8 cellular contexts compared by ENCODE assay signal in the genomic region with DNA sequence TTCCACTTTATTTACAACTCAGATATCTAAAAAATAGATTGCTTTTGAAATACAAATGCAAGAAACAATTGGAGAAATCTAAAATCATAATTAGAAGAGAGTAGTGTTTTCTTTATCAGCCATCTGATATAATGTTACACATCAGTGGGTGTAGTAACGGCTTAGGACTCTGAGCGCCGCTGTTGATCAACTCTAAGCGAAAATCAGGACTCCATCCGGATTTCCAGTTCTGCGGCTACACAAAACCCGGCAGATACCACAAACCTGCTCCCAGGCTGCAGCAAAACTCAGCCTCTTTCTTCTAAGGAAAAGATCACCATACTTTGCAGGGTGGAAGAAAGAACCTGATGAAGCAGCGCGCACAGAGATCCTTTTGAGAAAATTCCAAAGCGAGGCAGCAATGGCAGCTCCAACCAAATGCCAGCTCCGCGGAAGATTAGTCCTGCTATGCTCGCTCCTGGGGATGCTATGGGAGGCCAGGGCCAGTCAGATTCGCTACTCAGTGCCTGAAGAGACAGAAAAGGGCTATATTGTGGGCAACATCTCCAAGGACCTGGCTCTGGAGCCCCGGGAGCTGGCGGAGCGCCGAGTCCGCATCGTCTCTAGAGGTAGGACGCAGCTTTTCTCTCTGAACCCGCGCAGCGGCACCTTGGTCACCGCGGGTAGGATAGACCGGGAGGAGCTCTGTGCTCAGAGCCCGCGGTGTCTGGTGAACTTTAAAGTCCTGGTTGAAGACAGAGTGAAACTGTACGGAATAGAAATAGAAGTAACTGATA. TPM values are rescaled to one million over a fixed set of nuclear protein-coding genes. Genes with fewer than 3 reads are reported as not detected.
DNase-seq lines count a peak whose midpoint lies in the region; ATAC-seq, FAIRE-seq and TF ChIP-seq lines count a peak whose summit lies in the region.

A gene (plus strand): TSS at position 226 of the 776 bp plus-strand sequence. CDS start 175 bp downstream, at position 401.

- H3K4me2 ChIP-seq in IMR-90 (ENCODE audit: low read depth, low read length): no peak within 1 kb of the TSS
- H3K4me2 ChIP-seq in H1 (ENCODE audit: insufficient read depth in 1 of 2, low read depth in 2 of 2, low read length in 2 of 2): no peak within 1 kb of the TSS

- H3K79me2 ChIP-seq in H1 (ENCODE audit: control insufficient read depth in 1 of 2, insufficient read depth in 2 of 2, low read length in 2 of 2): no peaks in the 10 kb centered on the region

- H2AFZ ChIP-seq in IMR-90 (replicated peaks; ENCODE audit: low read length, poor library complexity) (peak within 1 kb of the TSS; percentile 9), H1 (ENCODE audit: low read length) (no peak within 1 kb of the TSS)

- CTCF ChIA-PET in Calu3 (lab: Charles Lee): interaction anchor here (0.9 to 1.9 kb wide), 11 partner anchors 15 to 617 kb away, joined by 3 to 22 read pairs (median 5); a partner anchor contains a TSS
- CTCF ChIA-PET in IMR-90 (lab: Yijun Ruan, JAX): interaction anchor here (1.2 kb wide), 1 partner anchor 161 kb away, joined by 4 read pairs; no protein-coding TSS in a partner anchor
- CTCF ChIA-PET in H1 (lab: Charles Lee; ENCODE audit: partially characterized antibody): interaction anchor here (0.6 to 23.3 kb wide), 17 partner anchors 10 to 247 kb away, joined by 3 to 1236 read pairs (median 4); a partner anchor contains a TSS
- CTCF ChIA-PET in activated CD8-positive, alpha-beta memory T cell treated with anti-CD3 and anti-CD28 coated beads, Interleukin-2, amount 10 ng/mL, durations not matched to agents 7 days and 5 days (lab: Charles Lee): interaction anchor here (1.4 to 1.8 kb wide), 6 partner anchors 10 to 111 kb away, joined by 3 to 4 read pairs (median 4); a partner anchor contains a TSS

- H3K4me1 ChIP-seq in IMR-90 (ENCODE audit: control insufficient read depth, insufficient read depth, low read length): no peaks in the 10 kb centered on the region
- no peaks in the 10 kb centered on the region for H3K4me1 ChIP-seq in H1 (replicated peaks in 1 of 4; ENCODE audit: control insufficient read depth in 3 of 4, insufficient read depth in 4 of 4, low read length in 3 of 4)
- no peaks in the 10 kb centered on the region for H3K4me1 ChIP-seq in ovary (ENCODE audit: insufficient read depth)

- ATAC-seq in IMR-90 (ENCODE audit: low read depth) (no peak), HG03565 (IDR thresholded peaks at IDR 0.05; ENCODE audit: unreplicated experiment) (no peak)
- ATAC-seq in activated CD8-positive, alpha-beta memory T cell treated with anti-CD3 and anti-CD28 coated beads, Interleukin-2, amount 10 ng/mL, durations not matched to agents 7 days and 5 days: no peak

- H3K14ac ChIP-seq in IMR-90 (replicated peaks; ENCODE audit: low read depth, low read length) (no peak within 1 kb of the TSS), H1 (ENCODE audit: insufficient read length) (no peak within 1 kb of the TSS)

- POLR2A ChIA-PET in IMR-90 (lab: Charles Lee; ENCODE audit: unreplicated experiment) (no interaction called here), H1 (lab: Charles Lee; ENCODE audit: partially characterized antibody) (no interaction called here)

- H3K36me3 ChIP-seq in IMR-90 (ENCODE audit: control insufficient read depth, insufficient read depth, low read length) (peaks cover 20% of the 10 kb centered on the region), H1 (ENCODE audit: control insufficient read depth in 2 of 4, insufficient read depth in 4 of 4, low read length in 3 of 4) (peaks cover 0 to 12% (median 0%) of the 10 kb centered on the region in 4 experiments; a peak in 1 of 8 replicates), ovary (no peaks in the 10 kb centered on the region)

- H3K9ac ChIP-seq in IMR-90 (ENCODE audit: low read depth, low read length) (no peak within 1 kb of the TSS), H1 (replicated peaks in 1 of 4; ENCODE audit: extremely low read depth in 1 of 4, low read depth in 3 of 4, low read length in 3 of 4) (no peak within 1 kb of the TSS)

- H4K91ac ChIP-seq in IMR-90 (ENCODE audit: insufficient read depth, low read depth, low read length): no peak within 1 kb of the TSS
- no peak within 1 kb of the TSS for H4K91ac ChIP-seq in H1 (replicated peaks; ENCODE audit: insufficient read length, low read length)

- H4K20me1 ChIP-seq in IMR-90 (ENCODE audit: insufficient read depth, low read length): no peaks in the 10 kb centered on the region
- no peaks in the 10 kb centered on the region for H4K20me1 ChIP-seq in H1 (replicated peaks in 1 of 2; ENCODE audit: control insufficient read depth in 1 of 2, insufficient read depth in 2 of 2, low read length in 2 of 2)

- no peak within 1 kb of the TSS for H2AK5ac ChIP-seq in IMR-90 (ENCODE audit: low read depth, low read length)
- H2AK5ac ChIP-seq in H1 (ENCODE audit: low read depth, low read length): no peak within 1 kb of the TSS

- TF ChIP-seq POLR2A in IMR-90 (IDR thresholded peaks at IDR 0.05; ENCODE audit: low read depth, low read length): no peak
- TF ChIP-seq POLR2A in H1 (IDR thresholded peaks at IDR 0.05; ENCODE audit: control extremely low read depth in 1 of 2, low read depth in 2 of 2, low read length in 2 of 2): no peak
- TF ChIP-seq POLR2A in ovary (IDR thresholded peaks at IDR 0.05): no peak

- H2BK20ac ChIP-seq in IMR-90 (ENCODE audit: low read depth, low read length) (no peak within 1 kb of the TSS), H1 (ENCODE audit: low read length) (no peak within 1 kb of the TSS)

- H2BK120ac ChIP-seq in IMR-90 (ENCODE audit: low read depth, low read length) (no peak within 1 kb of the TSS), H1 (replicated peaks; ENCODE audit: low read depth, low read length) (no peak within 1 kb of the TSS)

- BruUV-seq in Calu3 (replicated peaks; lab: Mats Ljungman, UMichigan) (TSS peak; percentile 40), IMR-90 (replicated peaks; lab: Mats Ljungman, UMichigan) (no TSS peak)

- dilution Hi-C loops in IMR-90 (cut with HindIII; ENCODE audit: low sequenced_read_pairs, unreplicated experiment): no loop called here

- no peaks in the 10 kb centered on the region for H3K23me2 ChIP-seq in H1 (ENCODE audit: low read depth, low read length)

- no peak within 1 kb of the TSS for H2AK9ac ChIP-seq in IMR-90 (replicated peaks; ENCODE audit: low read depth, low read length, poor library complexity)

- H3K79me1 ChIP-seq in IMR-90 (ENCODE audit: low read depth in 1 of 2, low read length in 2 of 2): peaks cover 16 to 26% of the 10 kb centered on the region in 2 experiments
- H3K79me1 ChIP-seq in H1 (ENCODE audit: low read depth, low read length): no peaks in the 10 kb centered on the region

- H3K27me3 ChIP-seq in IMR-90 (ENCODE audit: control insufficient read depth, insufficient read depth, low read length) (no peaks in the 10 kb centered on the region), H1 (replicated peaks in 1 of 4; ENCODE audit: control insufficient read depth in 3 of 4, extremely low read depth in 1 of 4, insufficient read depth in 3 of 4, low read length in 3 of 4) (no peaks in the 10 kb centered on the region), ovary (no peaks in the 10 kb centered on the region)

- FAIRE-seq in H1 (lab: Jason Lieb, UNC): no peak

- H3K23ac ChIP-seq in IMR-90 (ENCODE audit: low read depth, low read length) (no peak within 1 kb of the TSS), H1 (ENCODE audit: insufficient read length) (no peak within 1 kb of the TSS)

- 27% methylated on average over 6 of the region's 30 CpGs; no CpG with 5 or more reads in 1 of the 2 experiments for WGBS in IMR-90 (ENCODE audit: extremely low coverage in 2 of 2, insufficient read length in 1 of 2), 2 experiments
- WGBS in H1 (ENCODE audit: extremely low coverage in 1 of 2, insufficient coverage in 1 of 2, insufficient read length in 1 of 2, insufficient replicate concordance in 2 of 2, low coverage in 1 of 2, low lambda C conversion rate in 2 of 2, missing lambda C conversion rate in 1 of 2), 2 experiments: 94% methylated on average over 29 of the region's 30 CpGs; no CpG with 5 or more reads in 1 of the 2 experiments
- 13 to 16% (median 14%) methylated on average over 30 of the region's 30 CpGs for WGBS in ovary, 3 donors

- H3K9me3 Mint-ChIP-seq in Calu3 (ENCODE audit: low read depth, unreplicated experiment): peaks cover 11% of the 10 kb centered on the region
- H3K9me3 Mint-ChIP-seq in activated CD8-positive, alpha-beta memory T cell treated with anti-CD3 and anti-CD28 coated beads, Interleukin-2, amount 10 ng/mL, durations not matched to agents 7 days and 5 days (ENCODE audit: low read depth): peaks cover 5% of the 10 kb centered on the region

- H3K4ac ChIP-seq in IMR-90 (ENCODE audit: low read depth, low read length): no peak within 1 kb of the TSS
- no peak within 1 kb of the TSS for H3K4ac ChIP-seq in H1 (replicated peaks; ENCODE audit: insufficient read length, low read depth, low read length)

- H3K4me3 ChIP-seq in IMR-90 (ENCODE audit: insufficient read depth, low read depth, low read length) (peak within 1 kb of the TSS; percentile 24), H1 (ENCODE audit: extremely low read depth in 1 of 4, insufficient read depth in 2 of 4, low read depth in 3 of 4, low read length in 4 of 4) (no peak within 1 kb of the TSS), ovary (peak within 1 kb of the TSS; percentile 12)

- H3K56ac ChIP-seq in IMR-90 (ENCODE audit: extremely low read depth, insufficient read depth, low read length): no peak within 1 kb of the TSS
- H3K56ac ChIP-seq in H1 (replicated peaks; ENCODE audit: insufficient read length, low read depth, low read length): no peak within 1 kb of the TSS

- intact Hi-C loops in Calu3 (cut with micrococcal nuclease; ENCODE audit: unreplicated experiment) (loop anchor here (1.0 to 5.0 kb wide), 5 partner anchors 75 to 180 kb away; a partner anchor contains a TSS), IMR-90 (cut with micrococcal nuclease) (no loop called here), ovary (cut with DNase I) (loop anchor here in 1 of 4 donors (10.0 kb wide), 1 partner anchor 152 kb away; no protein-coding TSS in a partner anchor)

- H2BK15ac ChIP-seq in IMR-90 (ENCODE audit: low read depth, low read length) (no peak within 1 kb of the TSS), H1 (ENCODE audit: low read length) (no peak within 1 kb of the TSS)

- H3K9me1 ChIP-seq in IMR-90 (ENCODE audit: insufficient read depth, low read length): no peaks in the 10 kb centered on the region

- H3K27ac ChIP-seq in IMR-90 (ENCODE audit: insufficient read depth, low read length) (no peak within 1 kb of the TSS), H1 (ENCODE audit: low read depth, low read length) (no peak within 1 kb of the TSS), ovary (no peak within 1 kb of the TSS)

- peaks cover 32% of the 10 kb centered on the region for H3K36me3 Mint-ChIP-seq in Calu3 (ENCODE audit: insufficient read depth, unreplicated experiment)
- H3K36me3 Mint-ChIP-seq in activated CD8-positive, alpha-beta memory T cell treated with anti-CD3 and anti-CD28 coated beads, Interleukin-2, amount 10 ng/mL, durations not matched to agents 7 days and 5 days: peaks cover 5% of the 10 kb centered on the region

- no peak within 1 kb of the TSS for H3K18ac ChIP-seq in IMR-90 (ENCODE audit: low read depth, low read length)
- H3K18ac ChIP-seq in H1 (ENCODE audit: extremely low read depth, low read length): no peak within 1 kb of the TSS

- in situ Hi-C loops in IMR-90 (cut with MboI; ENCODE audit: low sequenced_read_pairs): no loop called here

- H2BK5ac ChIP-seq in IMR-90 (ENCODE audit: low read depth, low read length, poor library complexity, severe bottlenecking): no peak within 1 kb of the TSS
- no peak within 1 kb of the TSS for H2BK5ac ChIP-seq in H1 (ENCODE audit: low read depth, low read length)

- peak within 1 kb of the TSS; percentile 68 for H3K27ac Mint-ChIP-seq in Calu3 (ENCODE audit: unreplicated experiment)
- H3K27ac Mint-ChIP-seq in activated CD8-positive, alpha-beta memory T cell treated with anti-CD3 and anti-CD28 coated beads, Interleukin-2, amount 10 ng/mL, durations not matched to agents 7 days and 5 days: no peak within 1 kb of the TSS

- TF ChIP-seq RAD21 in IMR-90 (IDR thresholded peaks at IDR 0.05; ENCODE audit: low read length): peak; percentile 36
- peak; percentile 33 to 46 for TF ChIP-seq RAD21 in H1 (IDR thresholded peaks at IDR 0.05 in 1 of 2, conservative IDR thresholded peaks at IDR 0.05 in 1 of 2; ENCODE audit: low read depth in 2 of 2, low read length in 2 of 2)

- H3K27me3 Mint-ChIP-seq in Calu3 (ENCODE audit: unreplicated experiment): no peaks in the 10 kb centered on the region
- peaks cover 66% of the 10 kb centered on the region for H3K27me3 Mint-ChIP-seq in activated CD8-positive, alpha-beta memory T cell treated with anti-CD3 and anti-CD28 coated beads, Interleukin-2, amount 10 ng/mL, durations not matched to agents 7 days and 5 days

- H3K9me3 ChIP-seq in IMR-90 (ENCODE audit: control insufficient read depth, insufficient read depth, low read length) (peaks cover 51% of the 10 kb centered on the region), H1 (ENCODE audit: insufficient read depth in 2 of 2, low read depth in 1 of 2, low read length in 1 of 2) (peaks cover 26 to 42% of the 10 kb centered on the region in 2 experiments), ovary (peaks cover 10 to 44% of the 10 kb centered on the region in 2 donors)

- H3K4me3 Mint-ChIP-seq in Calu3 (ENCODE audit: low read depth, unreplicated experiment): peak within 1 kb of the TSS; percentile 95
- no peak within 1 kb of the TSS for H3K4me3 Mint-ChIP-seq in activated CD8-positive, alpha-beta memory T cell treated with anti-CD3 and anti-CD28 coated beads, Interleukin-2, amount 10 ng/mL, durations not matched to agents 7 days and 5 days

- peak; percentile 73 for DNase-seq in Calu3
- DNase-seq in IMR-90: peak; percentile 40
- no peak for DNase-seq in H1 (ENCODE audit: low read depth in 1 of 2, low spot score in 2 of 2)
- peak in 1 of 5 donors; percentile 28 for DNase-seq in ovary
- DNase-seq in activated CD8-positive, alpha-beta memory T cell treated with anti-CD3 and anti-CD28 coated beads, Interleukin-2, amount 10 ng/mL, durations not matched to agents 7 days and 5 days: no peak
- DNase-seq in effector CD4-positive, alpha-beta T cell: no peak
- DNase-seq in NCI-H1694 treated with DMSO at 0.1 percent for 48 hours (lab: John Stamatoyannopoulos, UW): no peak

- no peak within 1 kb of the TSS for H4K5ac ChIP-seq in IMR-90 (ENCODE audit: low read depth, low read length)
- H4K5ac ChIP-seq in H1 (ENCODE audit: insufficient read length, low read depth, low read length): no peak within 1 kb of the TSS

- TF ChIP-seq EP300 in H1 (IDR thresholded peaks at IDR 0.05; ENCODE audit: borderline replicate concordance in 1 of 2, low read depth in 2 of 2, low read length in 2 of 2): no peak
- TF ChIP-seq EP300 in ovary (IDR thresholded peaks at IDR 0.05): no peak

- no peak within 1 kb of the TSS for H2BK12ac ChIP-seq in H1 (ENCODE audit: low read depth, low read length)

- H3K4me1 Mint-ChIP-seq in Calu3 (ENCODE audit: low read depth, unreplicated experiment): peaks cover 17% of the 10 kb centered on the region
- H3K4me1 Mint-ChIP-seq in activated CD8-positive, alpha-beta memory T cell treated with anti-CD3 and anti-CD28 coated beads, Interleukin-2, amount 10 ng/mL, durations not matched to agents 7 days and 5 days: no peaks in the 10 kb centered on the region

- TF ChIP-seq CTCF in Calu3 (IDR thresholded peaks at IDR 0.05; ENCODE audit: unreplicated experiment) (peak; percentile 83), IMR-90 (conservative IDR thresholded peaks at IDR 0.05; ENCODE audit: low read depth, low read length) (peak; percentile 43), H1 (IDR thresholded peaks at IDR 0.05; ENCODE audit: control extremely low read depth in 1 of 3, insufficient read depth in 1 of 3, low read depth in 1 of 3, low read length in 3 of 3) (peak in 2 of 3 experiments; percentile 21 to 35; a peak in 3 of 4 replicates), ovary (IDR thresholded peaks at IDR 0.05) (no peak)

- H4K8ac ChIP-seq in IMR-90 (ENCODE audit: low read depth in 2 of 2, low read length in 2 of 2): no peak within 1 kb of the TSS
- H4K8ac ChIP-seq in H1 (ENCODE audit: extremely low read depth, insufficient read depth, low read length): no peak within 1 kb of the TSS

RNA-seq across cellular contexts. Expression of the gene that starts here (rescaled TPM):
- total RNA-seq in Calu3 (2022): 16.0 and 18.1 TPM in 2 replicates
- total RNA-seq in IMR-90 (2012; rRNA removed): 3.9 and 4.5 TPM in 2 replicates
- 1.5 and 1.8 TPM in 2 replicates for polyA plus RNA-seq in IMR-90 (2012; rRNA removed)
- 1.4 TPM in 2 replicates for polyA plus RNA-seq in IMR-90 (2012; cell fraction: cytosol; rRNA removed)
- polyA plus RNA-seq in IMR-90 (2012; cell fraction: nucleus; rRNA removed; ENCODE audit: low replicate concordance): 2.7 and 3.5 TPM in 2 replicates
- 1.1 and 1.2 TPM in 2 replicates for total RNA-seq in H1 (2021; fragmentation: NEBNext Ultra II Directional; extraction: Animal tissue kit (Norgen Biotek cat#: 25700))
- 0.61 and 0.79 TPM in 2 replicates for polyA plus RNA-seq in H1 (2011; rRNA removed)
- 0.45 TPM for polyA plus RNA-seq in H1 (2011; cell fraction: cytosol; rRNA removed)
- polyA plus RNA-seq in H1 (2011; cell fraction: nucleus; rRNA removed): 6.6 TPM
- polyA plus RNA-seq in H1 (2012, experiment 1 of 2): 0.25 to 0.55 TPM (median 0.37 TPM) in 4 replicates
- polyA plus RNA-seq in H1 (2012, experiment 2 of 2): 0.05 TPM
- polyA plus RNA-seq in H1 (2013, experiment 1 of 2): 0.65 TPM
- 0.52 TPM for polyA plus RNA-seq in H1 (2013, experiment 2 of 2)
- 5.3 and 6.1 TPM in 2 replicates for polyA minus RNA-seq in H1 (2011; rRNA and poly(A)+ RNA removed)
- polyA minus RNA-seq in H1 (2011; cell fraction: cytosol; rRNA and poly(A)+ RNA removed): 0.73 TPM
- polyA minus RNA-seq in H1 (2011; cell fraction: nucleus; rRNA and poly(A)+ RNA removed): 18.1 TPM
- 10 to 100 TPM in 4 of 7 donors, 1 to 10 TPM in 3; 5.4 to 11.7 (median 10.6) TPM for total RNA-seq in ovary
- 1 to 10 TPM; 2.3 to 5.2 TPM for polyA plus RNA-seq in ovary
- total RNA-seq in activated CD8-positive, alpha-beta memory T cell treated with anti-CD3 and anti-CD28 coated beads, Interleukin-2, amount 10 ng/mL, durations not matched to agents 7 days and 5 days: not detected

Comparison
In these comparisons a context has a peak if more than half of its experiments do, and no peak if none do; other contexts are left out.
1. DNase-seq: peak in Calu3 (single experiment) and IMR-90 (single experiment); none in H1 (0 of 2), activated CD8-positive, alpha-beta memory T cell treated with anti-CD3 and anti-CD28 coated beads, Interleukin-2, amount 10 ng/mL, durations not matched to agents 7 days and 5 days (single experiment), effector CD4-positive, alpha-beta T cell (single experiment) and NCI-H1694 treated with DMSO at 0.1 percent for 48 hours (single experiment).
2. CTCF ChIP-seq: peak in Calu3 (single experiment), IMR-90 (single experiment) and H1 (2 of 3); none in ovary (0 of 3).
3. H3K4me3 ChIP-seq: peak in IMR-90 (single experiment) and ovary (single experiment); none in H1 (0 of 4).